In genomic region chrX:85004255-85004654, GRCh38 we compare ENCODE assay signal across 8 cellular contexts. TPM values are rescaled to one million over a fixed set of nuclear protein-coding genes. Genes with fewer than 3 reads are reported as not detected.
DNase-seq lines count a peak whose midpoint lies in the region; ATAC-seq lines count a peak whose summit lies in the region.

No MANE protein-coding gene starts in this region.

- H3K36me3 ChIP-seq in iPS-15b (ENCODE audit: control insufficient read depth, insufficient read depth, low read length) = no peaks in the 10 kb centered on the region

- H3K9me3 Mint-ChIP-seq in activated T-helper 17 cell treated with anti-CD3 and anti-CD28 coated beads, Interleukin-2, amount 50 U/mL, for 72 hours = no peaks in the 10 kb centered on the region
- H3K9me3 Mint-ChIP-seq in stimulated activated effector memory CD8-positive, alpha-beta T cell treated with anti-CD3 and anti-CD28 coated beads, Interleukin-12 subunit alpha, Interleukin-12 subunit beta, amount 100 ng/mL, for 72 hours = no peaks in the 10 kb centered on the region

- peak overlapping the region; percentile 80 for H3K4me3 Mint-ChIP-seq in activated T-helper 17 cell treated with anti-CD3 and anti-CD28 coated beads, Interleukin-2, amount 50 U/mL, for 72 hours
- peak overlapping the region; percentile 75 for H3K4me3 Mint-ChIP-seq in stimulated activated effector memory CD8-positive, alpha-beta T cell treated with anti-CD3 and anti-CD28 coated beads, Interleukin-12 subunit alpha, Interleukin-12 subunit beta, amount 100 ng/mL, for 72 hours

- peak overlapping the region; percentile 51 for H3K4me3 ChIP-seq in iPS-15b (ENCODE audit: low read depth, low read length)

- no peaks in the 10 kb centered on the region for H3K27me3 ChIP-seq in iPS-15b (ENCODE audit: control insufficient read depth, insufficient read depth, low read length)

- H3K4me1 Mint-ChIP-seq in activated T-helper 17 cell treated with anti-CD3 and anti-CD28 coated beads, Interleukin-2, amount 50 U/mL, for 72 hours = no peaks in the 10 kb centered on the region
- peaks cover 24% of the 10 kb centered on the region for H3K4me1 Mint-ChIP-seq in stimulated activated effector memory CD8-positive, alpha-beta T cell treated with anti-CD3 and anti-CD28 coated beads, Interleukin-12 subunit alpha, Interleukin-12 subunit beta, amount 100 ng/mL, for 72 hours

- DNase-seq in EL = peak; percentile 3
- no peak for DNase-seq in stimulated activated effector memory CD8-positive, alpha-beta T cell treated with anti-CD3 and anti-CD28 coated beads, Interleukin-12 subunit alpha, Interleukin-12 subunit beta, amount 100 ng/mL, for 72 hours (ENCODE audit: low spot score in 2 of 2)
- DNase-seq in NCI-H1694 (lab: John Stamatoyannopoulos, UW) = no peak

- H3K9ac ChIP-seq in iPS-15b (ENCODE audit: low read depth, low read length) = peak overlapping the region; percentile 66

- H3K36me3 Mint-ChIP-seq in activated T-helper 17 cell treated with anti-CD3 and anti-CD28 coated beads, Interleukin-2, amount 50 U/mL, for 72 hours (ENCODE audit: low read depth) = no peaks in the 10 kb centered on the region
- H3K36me3 Mint-ChIP-seq in stimulated activated effector memory CD8-positive, alpha-beta T cell treated with anti-CD3 and anti-CD28 coated beads, Interleukin-12 subunit alpha, Interleukin-12 subunit beta, amount 100 ng/mL, for 72 hours = no peaks in the 10 kb centered on the region

- no peaks in the 10 kb centered on the region for H3K4me1 ChIP-seq in iPS-15b (ENCODE audit: control insufficient read depth, insufficient read depth, low read length)

- peak overlapping the region; percentile 75 for H3K27ac Mint-ChIP-seq in activated T-helper 17 cell treated with anti-CD3 and anti-CD28 coated beads, Interleukin-2, amount 50 U/mL, for 72 hours
- H3K27ac Mint-ChIP-seq in stimulated activated effector memory CD8-positive, alpha-beta T cell treated with anti-CD3 and anti-CD28 coated beads, Interleukin-12 subunit alpha, Interleukin-12 subunit beta, amount 100 ng/mL, for 72 hours = peak overlapping the region; percentile 67

- H3K27me3 Mint-ChIP-seq in activated T-helper 17 cell treated with anti-CD3 and anti-CD28 coated beads, Interleukin-2, amount 50 U/mL, for 72 hours = no peaks in the 10 kb centered on the region

- H3K9me3 ChIP-seq in iPS-15b (ENCODE audit: control insufficient read depth, insufficient read depth, low read length) = no peaks in the 10 kb centered on the region

- peak; percentile 4 for ATAC-seq in HG03045 (IDR thresholded peaks at IDR 0.05; ENCODE audit: unreplicated experiment)
- ATAC-seq in activated T-helper 17 cell treated with anti-CD3 and anti-CD28 coated beads, Interleukin-2, amount 50 U/mL, for 72 hours (replicated peaks) = peak; percentile 7
- peak; percentile 4 for ATAC-seq in stimulated activated effector memory CD8-positive, alpha-beta T cell treated with anti-CD3 and anti-CD28 coated beads, Interleukin-12 subunit alpha, Interleukin-12 subunit beta, amount 100 ng/mL, for 72 hours
- no peak for ATAC-seq in GM18517 (IDR thresholded peaks at IDR 0.05; ENCODE audit: unreplicated experiment)
- no peak for ATAC-seq in HG03469 (IDR thresholded peaks at IDR 0.05; ENCODE audit: unreplicated experiment)

RNA-seq across cellular contexts. Expression of gene APOOL, which starts 0.6 kb away (rescaled TPM):
- 10 to 100 TPM; 14.8 to 18.2 TPM for total RNA-seq in activated T-helper 17 cell treated with anti-CD3 and anti-CD28 coated beads, Interleukin-2, amount 50 U/mL, for 72 hours

Comparison
In these comparisons a context has a peak if more than half of its experiments do, and no peak if none do; other contexts are left out.
1. ATAC-seq: peak in HG03045 (single experiment), activated T-helper 17 cell treated with anti-CD3 and anti-CD28 coated beads, Interleukin-2, amount 50 U/mL, for 72 hours (single experiment) and stimulated activated effector memory CD8-positive, alpha-beta T cell treated with anti-CD3 and anti-CD28 coated beads, Interleukin-12 subunit alpha, Interleukin-12 subunit beta, amount 100 ng/mL, for 72 hours (single experiment); none in GM18517 (single experiment) and HG03469 (single experiment).